In genomic region chr3:165883866-165884478, GRCh38 we compare ENCODE assay signal across 14 cellular contexts. TPM values are rescaled to one million over a fixed set of nuclear protein-coding genes. Genes with fewer than 3 reads are reported as not detected.
DNase-seq lines count a peak whose midpoint lies in the region; ATAC-seq and TF ChIP-seq lines count a peak whose summit lies in the region.
"Had no signal": no experiment of that assay in that cellular context is flagged by ENCODE, and none has a peak within 500 bp of the region (broad histone marks: within the 10 kb centered on the region; RNA-seq: fewer than 3 reads in every experiment).

No MANE protein-coding gene starts in this region.

- CTCF ChIA-PET in Panc1 (lab: Charles Lee), result no interaction called here

- ATAC-seq in Panc1, result peak; percentile 63; the same call in 1 of the 2 replicates
- ATAC-seq: stimulated activated memory B cell treated with anti-CD40 and anti-IgM and Interleukin-4, amounts not matched to agents 10 μg/mL and 1 μg/mL and 100 μg/mL, for 72 hours had no signal

- H2AFZ ChIP-seq in neural progenitor cell (replicated peaks), result no peak overlapping the region
- H2AFZ ChIP-seq: PC-9 had no signal

- H3K27ac ChIP-seq in Panc1 (ENCODE audit: low read length) (no peak overlapping the region), esophagus muscularis mucosa (replicated peaks in 1 of 4) (no peak overlapping the region), tibial artery (no peak overlapping the region), neural progenitor cell (no peak overlapping the region)
- H3K27ac ChIP-seq: PC-9 had no signal

- no peaks in the 10 kb centered on the region for H4K20me1 ChIP-seq in neural progenitor cell (ENCODE audit: low read depth)

- WGBS in esophagus muscularis mucosa, result 76% methylated on average over 7 of the region's 7 CpGs

- H3K4me3 Mint-ChIP-seq in neural progenitor cell, result no peak overlapping the region
- H3K4me3 Mint-ChIP-seq: CD4-positive, alpha-beta memory T cell; endodermal cell; stimulated activated memory B cell treated with anti-CD40 and anti-IgM and Interleukin-4, amounts not matched to agents 10 μg/mL and 1 μg/mL and 100 μg/mL, for 72 hours had no signal

- H3K4me1 ChIP-seq in Panc1 (ENCODE audit: control insufficient read depth, insufficient read depth, low read length), result no peaks in the 10 kb centered on the region; the same call in 1 of the 2 replicates
- H3K4me1 ChIP-seq in esophagus muscularis mucosa, result no peaks in the 10 kb centered on the region
- no peaks in the 10 kb centered on the region for H3K4me1 ChIP-seq in tibial artery
- H3K4me1 ChIP-seq in neural progenitor cell, result no peaks in the 10 kb centered on the region

- no peak for TF ChIP-seq EP300 in esophagus muscularis mucosa (IDR thresholded peaks at IDR 0.05)

- H3K36me3 ChIP-seq in Panc1 (ENCODE audit: control insufficient read depth, insufficient read depth, low read length) (no peaks in the 10 kb centered on the region), esophagus muscularis mucosa (no peaks in the 10 kb centered on the region), tibial artery (no peaks in the 10 kb centered on the region), neural progenitor cell (no peaks in the 10 kb centered on the region)

- no peaks in the 10 kb centered on the region for H3K36me3 Mint-ChIP-seq in neural progenitor cell
- H3K36me3 Mint-ChIP-seq: CD4-positive, alpha-beta memory T cell; stimulated activated memory B cell treated with anti-CD40 and anti-IgM and Interleukin-4, amounts not matched to agents 10 μg/mL and 1 μg/mL and 100 μg/mL, for 72 hours had no signal

- TF ChIP-seq CTCF in Panc1 (IDR thresholded peaks at IDR 0.05) (no peak), esophagus muscularis mucosa (IDR thresholded peaks at IDR 0.05) (no peak), tibial artery (IDR thresholded peaks at IDR 0.05) (no peak), neural progenitor cell (IDR thresholded peaks at IDR 0.05) (no peak)

- no peak for TF ChIP-seq POLR2A in esophagus muscularis mucosa (IDR thresholded peaks at IDR 0.05; ENCODE audit: low read depth)

- H3K9ac ChIP-seq in neural progenitor cell, result no peak overlapping the region

- POLR2A ChIA-PET in Panc1 (lab: Charles Lee), result no interaction called here

- BruUV-seq in Panc1 (replicated peaks; lab: Mats Ljungman, UMichigan), result no TSS peak

- H3K27me3 ChIP-seq in Panc1 (ENCODE audit: control insufficient read depth, insufficient read depth, low read length) (no peaks in the 10 kb centered on the region), esophagus muscularis mucosa (no peaks in the 10 kb centered on the region), tibial artery (no peaks in the 10 kb centered on the region), neural progenitor cell (no peaks in the 10 kb centered on the region)

- in situ Hi-C loops in Panc1 (cut with HindIII; ENCODE audit: low pct_unique_long_range_greater_than_20kb, low sequenced_read_pairs), result no loop called here

- H3K4me1 Mint-ChIP-seq in neural progenitor cell, result no peaks in the 10 kb centered on the region
- H3K4me1 Mint-ChIP-seq: CD4-positive, alpha-beta memory T cell; stimulated activated memory B cell treated with anti-CD40 and anti-IgM and Interleukin-4, amounts not matched to agents 10 μg/mL and 1 μg/mL and 100 μg/mL, for 72 hours had no signal

- peak; percentile 48 for DNase-seq in DMS153 treated with DMSO at 0.1 percent for 48 hours (lab: John Stamatoyannopoulos, UW; ENCODE audit: unreplicated experiment)
- DNase-seq in HT1080 (ENCODE audit: low read depth), result peak; percentile 65
- DNase-seq in Panc1 (ENCODE audit: low read depth, low spot score), result no peak
- DNase-seq in esophagus muscularis mucosa (ENCODE audit: extremely low spot score), result no peak
- no peak for DNase-seq in tibial artery
- DNase-seq in AML-193 (lab: John Stamatoyannopoulos, UW), result no peak
- no peak for DNase-seq in activated CD4-positive, alpha-beta T cell treated with anti-CD3 and anti-CD28 coated beads for 48 hours
- DNase-seq in neural progenitor cell (ENCODE audit: low spot score), result no peak
- DNase-seq: activated T-cell treated with anti-CD3 and anti-CD28 coated beads for 4 hours; CD4-positive, alpha-beta memory T cell; endodermal cell; nucleus accumbens had no signal

- intact Hi-C loops in Panc1 (cut with micrococcal nuclease; ENCODE audit: unreplicated experiment), result no loop called here
- intact Hi-C loops in esophagus muscularis mucosa (cut with DNase I), result no loop called here
- intact Hi-C loops in tibial artery (cut with DNase I; ENCODE audit: low total_unique reads), result no loop called here

- H3K27me3 Mint-ChIP-seq in neural progenitor cell (ENCODE audit: insufficient read depth, low read depth), result no peaks in the 10 kb centered on the region
- H3K27me3 Mint-ChIP-seq: CD4-positive, alpha-beta memory T cell; stimulated activated memory B cell treated with anti-CD40 and anti-IgM and Interleukin-4, amounts not matched to agents 10 μg/mL and 1 μg/mL and 100 μg/mL, for 72 hours had no signal

- H3K9me3 Mint-ChIP-seq in neural progenitor cell, result no peaks in the 10 kb centered on the region
- H3K9me3 Mint-ChIP-seq: endodermal cell; stimulated activated memory B cell treated with anti-CD40 and anti-IgM and Interleukin-4, amounts not matched to agents 10 μg/mL and 1 μg/mL and 100 μg/mL, for 72 hours had no signal

- H3F3A ChIP-seq in neural progenitor cell (ENCODE audit: low read depth), result no peaks in the 10 kb centered on the region

- H3K4me2 ChIP-seq in neural progenitor cell, result no peak overlapping the region
- H3K4me2 ChIP-seq: PC-9 had no signal

- peak overlapping the region; percentile 44 to 60 for H3K4me3 ChIP-seq in Panc1 (ENCODE audit: low read depth in 2 of 2, low read length in 2 of 2)
- H3K4me3 ChIP-seq in esophagus muscularis mucosa, result peak overlapping the region in 3 of 4 donors; percentile 1 to 38 (median 21)
- H3K4me3 ChIP-seq in tibial artery, result no peak overlapping the region
- H3K4me3 ChIP-seq in neural progenitor cell, result no peak overlapping the region
- H3K4me3 ChIP-seq: PC-9 had no signal

- H3K9me3 ChIP-seq in Panc1 (ENCODE audit: control insufficient read depth, insufficient read depth, low read depth, low read length) (no peaks in the 10 kb centered on the region), esophagus muscularis mucosa (no peaks in the 10 kb centered on the region), tibial artery (no peaks in the 10 kb centered on the region), neural progenitor cell (ENCODE audit: low read depth) (no peaks in the 10 kb centered on the region)

- H3K79me2 ChIP-seq in neural progenitor cell (ENCODE audit: low read depth), result no peaks in the 10 kb centered on the region

- H3K27ac Mint-ChIP-seq in neural progenitor cell, result no peak overlapping the region
- H3K27ac Mint-ChIP-seq: CD4-positive, alpha-beta memory T cell; endodermal cell; stimulated activated memory B cell treated with anti-CD40 and anti-IgM and Interleukin-4, amounts not matched to agents 10 μg/mL and 1 μg/mL and 100 μg/mL, for 72 hours had no signal

RNA-seq across cellular contexts. Expression of gene BCHE, which starts 46.7 kb away (rescaled TPM):
- total RNA-seq in HT1080 (2014; rRNA removed; shearing (Covaris generic)), result 0.03 TPM in 1 of 2 replicates, not detected in the other
- polyA plus RNA-seq in HT1080 (2015; cell fraction: cytosol; rRNA removed), result not detected in 2 replicates
- polyA plus RNA-seq in HT1080 (2015; cell fraction: nucleus; rRNA removed), result 0.13 and 0.19 TPM in 2 replicates
- total RNA-seq in Panc1 (2021; ENCODE audit: unreplicated experiment) (1.5 TPM), esophagus muscularis mucosa (10 to 100 TPM; 46.6 to 71.8 (median 49.0) TPM), neural progenitor cell (ENCODE audit: low replicate concordance) (8.6 and 15.2 TPM in 2 replicates)
- 1.1 TPM for polyA plus RNA-seq in Panc1 (2012; ENCODE audit: insufficient read length)
- total RNA-seq: CD4-positive, alpha-beta memory T cell; PC-9 had no signal
- polyA plus RNA-seq: CD4-positive, alpha-beta memory T cell had no signal

Comparison
In these comparisons a context has a peak if more than half of its experiments do, and no peak if none do; other contexts are left out.
1. DNase-seq: peak in DMS153 treated with DMSO at 0.1 percent for 48 hours (single experiment) and HT1080 (single experiment); none in Panc1 (single experiment), esophagus muscularis mucosa (single experiment), tibial artery (0 of 2), AML-193 (0 of 2), activated CD4-positive, alpha-beta T cell treated with anti-CD3 and anti-CD28 coated beads for 48 hours (single experiment) and neural progenitor cell (single experiment).
2. H3K4me3 ChIP-seq: peak in Panc1 (2 of 2) and esophagus muscularis mucosa (3 of 4); none in tibial artery (0 of 2) and neural progenitor cell (single experiment).